In genomic region chr5:176524138-176524537, GRCh38 we compare ENCODE assay signal across 20 cellular contexts. TPM values are rescaled to one million over a fixed set of nuclear protein-coding genes. Genes with fewer than 3 reads are reported as not detected.
DNase-seq lines count a peak whose midpoint lies in the region; ATAC-seq and TF ChIP-seq lines count a peak whose summit lies in the region.
"Had no signal": no experiment of that assay in that cellular context is flagged by ENCODE, and none has a peak within 500 bp of the region (broad histone marks: within the 10 kb centered on the region; RNA-seq: fewer than 3 reads in every experiment).

No MANE protein-coding gene starts in this region.

- peaks cover 22% of the 10 kb centered on the region for H3K36me3 ChIP-seq in lower lobe of right lung

- no peak for DNase-seq in activated naive CD8-positive, alpha-beta T cell treated with anti-CD3 and anti-CD28 coated beads, Interleukin-2, amount 10 ng/mL, durations not matched to agents 7 days and 5 days
- DNase-seq in activated naive CD8-positive, alpha-beta T cell treated with anti-CD3 and anti-CD28 coated beads for 36 hours: no peak
- no peak for DNase-seq in T-helper 17 cell
- no peak for DNase-seq in effector memory CD8-positive, alpha-beta T cell
- DNase-seq in lower lobe of right lung: no peak
- no peak for DNase-seq in AG20443 (ENCODE audit: low spot score)
- DNase-seq: 8988T; ACHN; C1 segment of cervical spinal cord; Calu3; CD4-positive, alpha-beta memory T cell; COR-L47; DMS53; DMS79 treated with DMSO at 0.1 percent for 48 hours; GOT3; HFFc6 had no signal

- H3K4me3 ChIP-seq in lower lobe of right lung: no peak overlapping the region
- H3K4me3 ChIP-seq: A549, HAP-1 had no signal

- no peak overlapping the region for H3K27ac ChIP-seq in lower lobe of right lung
- H3K27ac ChIP-seq: A549 had no signal

- H3K9me3 ChIP-seq in T-helper 17 cell (ENCODE audit: control insufficient read depth, low read length, poor library complexity, severe bottlenecking) (no peaks in the 10 kb centered on the region), lower lobe of right lung (no peaks in the 10 kb centered on the region)
- H3K9me3 ChIP-seq: A549, HAP-1 had no signal

- intact Hi-C loops in lower lobe of right lung (cut with DNase I): no loop called here

- no peaks in the 10 kb centered on the region for H3K9me3 Mint-ChIP-seq in activated naive CD8-positive, alpha-beta T cell treated with anti-CD3 and anti-CD28 coated beads, Interleukin-2, amount 10 ng/mL, durations not matched to agents 7 days and 5 days
- H3K9me3 Mint-ChIP-seq in activated naive CD8-positive, alpha-beta T cell treated with anti-CD3 and anti-CD28 coated beads for 36 hours: no peaks in the 10 kb centered on the region
- H3K9me3 Mint-ChIP-seq in effector memory CD8-positive, alpha-beta T cell: no peaks in the 10 kb centered on the region
- H3K9me3 Mint-ChIP-seq: CD4-positive, alpha-beta memory T cell; HFFc6 had no signal

- no peak overlapping the region for H3K4me3 Mint-ChIP-seq in activated naive CD8-positive, alpha-beta T cell treated with anti-CD3 and anti-CD28 coated beads, Interleukin-2, amount 10 ng/mL, durations not matched to agents 7 days and 5 days
- H3K4me3 Mint-ChIP-seq in activated naive CD8-positive, alpha-beta T cell treated with anti-CD3 and anti-CD28 coated beads for 36 hours: no peak overlapping the region
- H3K4me3 Mint-ChIP-seq in T-helper 17 cell: peak overlapping the region; percentile 25
- no peak overlapping the region for H3K4me3 Mint-ChIP-seq in effector memory CD8-positive, alpha-beta T cell
- H3K4me3 Mint-ChIP-seq: CD4-positive, alpha-beta memory T cell; HFFc6 had no signal

- H3K27me3 Mint-ChIP-seq in activated naive CD8-positive, alpha-beta T cell treated with anti-CD3 and anti-CD28 coated beads, Interleukin-2, amount 10 ng/mL, durations not matched to agents 7 days and 5 days: no peaks in the 10 kb centered on the region
- no peaks in the 10 kb centered on the region for H3K27me3 Mint-ChIP-seq in activated naive CD8-positive, alpha-beta T cell treated with anti-CD3 and anti-CD28 coated beads for 36 hours
- H3K27me3 Mint-ChIP-seq in T-helper 17 cell: no peaks in the 10 kb centered on the region
- no peaks in the 10 kb centered on the region for H3K27me3 Mint-ChIP-seq in effector memory CD8-positive, alpha-beta T cell
- H3K27me3 Mint-ChIP-seq: CD4-positive, alpha-beta memory T cell had no signal

- peaks cover 9% of the 10 kb centered on the region for H3K36me3 Mint-ChIP-seq in activated naive CD8-positive, alpha-beta T cell treated with anti-CD3 and anti-CD28 coated beads, Interleukin-2, amount 10 ng/mL, durations not matched to agents 7 days and 5 days
- peaks cover 7% of the 10 kb centered on the region for H3K36me3 Mint-ChIP-seq in activated naive CD8-positive, alpha-beta T cell treated with anti-CD3 and anti-CD28 coated beads for 36 hours
- H3K36me3 Mint-ChIP-seq in T-helper 17 cell (ENCODE audit: low read depth): no peaks in the 10 kb centered on the region
- H3K36me3 Mint-ChIP-seq in effector memory CD8-positive, alpha-beta T cell (ENCODE audit: insufficient read depth): peaks cover 27% of the 10 kb centered on the region

- H3K27me3 ChIP-seq in lower lobe of right lung (ENCODE audit: low read depth): no peaks in the 10 kb centered on the region

- H3K4me1 Mint-ChIP-seq in activated naive CD8-positive, alpha-beta T cell treated with anti-CD3 and anti-CD28 coated beads, Interleukin-2, amount 10 ng/mL, durations not matched to agents 7 days and 5 days: peaks cover 15% of the 10 kb centered on the region
- H3K4me1 Mint-ChIP-seq in activated naive CD8-positive, alpha-beta T cell treated with anti-CD3 and anti-CD28 coated beads for 36 hours: peaks cover 23% of the 10 kb centered on the region
- H3K4me1 Mint-ChIP-seq in T-helper 17 cell: peaks cover 16% of the 10 kb centered on the region
- peaks cover 10 to 15% of the 10 kb centered on the region in 2 donors for H3K4me1 Mint-ChIP-seq in effector memory CD8-positive, alpha-beta T cell (ENCODE audit: low read depth in 2 of 2)

- no peak for ATAC-seq in activated naive CD8-positive, alpha-beta T cell treated with anti-CD3 and anti-CD28 coated beads, Interleukin-2, amount 10 ng/mL, durations not matched to agents 7 days and 5 days (ENCODE audit: low read depth)
- ATAC-seq in T-helper 17 cell (no peak), HG03354 (IDR thresholded peaks at IDR 0.05; ENCODE audit: poor library complexity, severe bottlenecking, unreplicated experiment) (no peak), lower lobe of right lung (no peak)
- no peak for ATAC-seq in effector memory CD8-positive, alpha-beta T cell (replicated peaks)
- ATAC-seq: A549 had no signal

- TF ChIP-seq CTCF in lower lobe of right lung (IDR thresholded peaks at IDR 0.05): no peak

- H3K4me1 ChIP-seq in lower lobe of right lung: no peaks in the 10 kb centered on the region
- H3K4me1 ChIP-seq: A549, HAP-1 had no signal

- peak overlapping the region; percentile 16 for H3K27ac Mint-ChIP-seq in activated naive CD8-positive, alpha-beta T cell treated with anti-CD3 and anti-CD28 coated beads, Interleukin-2, amount 10 ng/mL, durations not matched to agents 7 days and 5 days
- H3K27ac Mint-ChIP-seq in activated naive CD8-positive, alpha-beta T cell treated with anti-CD3 and anti-CD28 coated beads for 36 hours: no peak overlapping the region
- H3K27ac Mint-ChIP-seq in T-helper 17 cell: peak overlapping the region; percentile 79
- H3K27ac Mint-ChIP-seq in effector memory CD8-positive, alpha-beta T cell: peak overlapping the region; percentile 31 to 84
- H3K27ac Mint-ChIP-seq: HFFc6 had no signal

- POLR2A ChIA-PET in activated naive CD8-positive, alpha-beta T cell treated with anti-CD3 and anti-CD28 coated beads, Interleukin-2, amount 10 ng/mL, durations not matched to agents 7 days and 5 days (lab: Charles Lee): interaction anchor here (2.0 kb wide), 1 partner anchor 12 kb away, joined by 8 read pairs; no protein-coding TSS in a partner anchor

RNA-seq across cellular contexts. Expression of gene RNF44, which starts 13.1 kb away (rescaled TPM):
- 100 to 1,000 TPM; 162 to 166 TPM for total RNA-seq in activated naive CD8-positive, alpha-beta T cell treated with anti-CD3 and anti-CD28 coated beads, Interleukin-2, amount 10 ng/mL, durations not matched to agents 7 days and 5 days
- 10 to 100 TPM; 53.4 to 53.8 TPM for total RNA-seq in activated naive CD8-positive, alpha-beta T cell treated with anti-CD3 and anti-CD28 coated beads for 36 hours
- 100 to 1,000 TPM; 228 to 288 TPM for total RNA-seq in T-helper 17 cell
- total RNA-seq in lower lobe of right lung: 55.1 TPM

RNA-seq across cellular contexts. Expression of gene CDHR2, which starts 25.0 kb away (rescaled TPM):
- 1 to 10 TPM; 2.4 to 3.8 TPM for total RNA-seq in activated naive CD8-positive, alpha-beta T cell treated with anti-CD3 and anti-CD28 coated beads, Interleukin-2, amount 10 ng/mL, durations not matched to agents 7 days and 5 days
- under 1 TPM; 0.31 to 0.44 TPM for total RNA-seq in activated naive CD8-positive, alpha-beta T cell treated with anti-CD3 and anti-CD28 coated beads for 36 hours
- 1 to 10 TPM; 1.3 to 2.4 TPM for total RNA-seq in T-helper 17 cell
- total RNA-seq in lower lobe of right lung: 0.62 TPM
- total RNA-seq: Daoy, HFFc6 had no signal
